1 cellular context compared by ENCODE assay signal in genomic region chr13:94119360-94119936, GRCh38.
TF ChIP-seq lines count a peak whose summit lies in the region.

No MANE protein-coding gene starts in this region.

TF ChIP-seq in HepG2, 621 proteins besides CTCF, POLR2A, EP300 and RAD21 (continued from another document and continues in another):
- TF ChIP-seq ZNF580 (CRISPR knock-in tag; IDR thresholded peaks at IDR 0.05; ENCODE audit: borderline replicate concordance, low read depth) (peak; percentile 79; the same call in 1 of the 2 replicates), SMC3 (IDR thresholded peaks at IDR 0.05; ENCODE audit: low read length) (peak; percentile 1; the same call in 1 of the 2 replicates), MLLT10 (CRISPR knock-in tag; IDR thresholded peaks at IDR 0.05) (no peak), CBX1 (IDR thresholded peaks at IDR 0.05; ENCODE audit: low read depth) (peak; percentile 85), SATB2 (CRISPR knock-in tag; IDR thresholded peaks at IDR 0.05) (no peak), ZBTB39 (CRISPR knock-in tag; IDR thresholded peaks at IDR 0.05) (no peak), SMAD1 (CRISPR knock-in tag; IDR thresholded peaks at IDR 0.05; ENCODE audit: borderline replicate concordance, low read depth) (no peak), MYNN (CRISPR knock-in tag; IDR thresholded peaks at IDR 0.05; ENCODE audit: low read depth) (no peak), TEF (CRISPR knock-in tag; IDR thresholded peaks at IDR 0.05) (no peak), E2F5 (CRISPR knock-in tag; conservative IDR thresholded peaks at IDR 0.05) (no peak), TARDBP (CRISPR knock-in tag; IDR thresholded peaks at IDR 0.05) (peak; percentile 86), SRF (IDR thresholded peaks at IDR 0.05; ENCODE audit: low read depth, low read length) (no peak), PHF20 (CRISPR knock-in tag; IDR thresholded peaks at IDR 0.05) (no peak), PBX2 (CRISPR knock-in tag; IDR thresholded peaks at IDR 0.05) (no peak), RARG (CRISPR knock-in tag; IDR thresholded peaks at IDR 0.05; ENCODE audit: low read depth) (no peak), KDM3A (CRISPR knock-in tag; IDR thresholded peaks at IDR 0.05; ENCODE audit: low read depth) (no peak), KLF12 (CRISPR knock-in tag; IDR thresholded peaks at IDR 0.05; ENCODE audit: borderline replicate concordance) (no peak), TBP (CRISPR knock-in tag; IDR thresholded peaks at IDR 0.05) (no peak), ZNF274 (CRISPR knock-in tag; IDR thresholded peaks at IDR 0.05) (no peak), BRCA1 (CRISPR knock-in tag; IDR thresholded peaks at IDR 0.05) (no peak), ZNF879 (CRISPR knock-in tag; IDR thresholded peaks at IDR 0.05) (no peak), ELK4 (CRISPR knock-in tag; IDR thresholded peaks at IDR 0.05; ENCODE audit: borderline replicate concordance) (no peak), U2AF2 (IDR thresholded peaks at IDR 0.05; ENCODE audit: low read depth, low read length) (no peak), ZNF136 (CRISPR knock-in tag; IDR thresholded peaks at IDR 0.05; ENCODE audit: low read depth) (no peak), AGO2 (optimal IDR thresholded peaks at IDR 0.05; ENCODE audit: low read depth, low read length) (no peak), ZNF546 (CRISPR knock-in tag; conservative IDR thresholded peaks at IDR 0.05) (no peak), HMG20A (CRISPR knock-in tag; IDR thresholded peaks at IDR 0.05; ENCODE audit: borderline replicate concordance) (peak; percentile 70; the same call in 1 of the 2 replicates), THAP7 (CRISPR knock-in tag; IDR thresholded peaks at IDR 0.05) (no peak), ZNF704 (CRISPR knock-in tag; IDR thresholded peaks at IDR 0.05; ENCODE audit: borderline replicate concordance) (no peak), PAX8 (CRISPR knock-in tag; IDR thresholded peaks at IDR 0.05; ENCODE audit: borderline replicate concordance) (no peak), ZC3H13 (CRISPR knock-in tag; IDR thresholded peaks at IDR 0.05) (no peak), GABPA (IDR thresholded peaks at IDR 0.05; ENCODE audit: low read depth, low read length) (no peak), GABPA (CRISPR knock-in tag; IDR thresholded peaks at IDR 0.05; ENCODE audit: low read depth) (no peak), BRF2 (CRISPR knock-in tag; IDR thresholded peaks at IDR 0.05) (peak; percentile 81; the same call in 1 of the 2 replicates), GLI4 (CRISPR knock-in tag; IDR thresholded peaks at IDR 0.05; ENCODE audit: borderline replicate concordance) (no peak), MEIS2 (CRISPR knock-in tag; IDR thresholded peaks at IDR 0.05) (no peak), FOXO1 (CRISPR knock-in tag; IDR thresholded peaks at IDR 0.05) (peak; percentile 76), ZSCAN21 (CRISPR knock-in tag; IDR thresholded peaks at IDR 0.05; ENCODE audit: borderline replicate concordance) (no peak), ZNF281 (CRISPR knock-in tag; IDR thresholded peaks at IDR 0.05; ENCODE audit: borderline replicate concordance) (peak; percentile 48; the same call in 1 of the 2 replicates), ZNF646 (CRISPR knock-in tag; IDR thresholded peaks at IDR 0.05) (0 out of 2 replicates have a peak, but pooled peaks have one; percentile 47), ZNF883 (CRISPR knock-in tag; IDR thresholded peaks at IDR 0.05; ENCODE audit: not compliant biosample characterization) (no peak), NFIC (IDR thresholded peaks at IDR 0.05; ENCODE audit: low read length) (no peak), RFX1 (IDR thresholded peaks at IDR 0.05) (no peak)
